Comparison of ENCODE assay signal across 1 cellular context in the genomic region with DNA sequence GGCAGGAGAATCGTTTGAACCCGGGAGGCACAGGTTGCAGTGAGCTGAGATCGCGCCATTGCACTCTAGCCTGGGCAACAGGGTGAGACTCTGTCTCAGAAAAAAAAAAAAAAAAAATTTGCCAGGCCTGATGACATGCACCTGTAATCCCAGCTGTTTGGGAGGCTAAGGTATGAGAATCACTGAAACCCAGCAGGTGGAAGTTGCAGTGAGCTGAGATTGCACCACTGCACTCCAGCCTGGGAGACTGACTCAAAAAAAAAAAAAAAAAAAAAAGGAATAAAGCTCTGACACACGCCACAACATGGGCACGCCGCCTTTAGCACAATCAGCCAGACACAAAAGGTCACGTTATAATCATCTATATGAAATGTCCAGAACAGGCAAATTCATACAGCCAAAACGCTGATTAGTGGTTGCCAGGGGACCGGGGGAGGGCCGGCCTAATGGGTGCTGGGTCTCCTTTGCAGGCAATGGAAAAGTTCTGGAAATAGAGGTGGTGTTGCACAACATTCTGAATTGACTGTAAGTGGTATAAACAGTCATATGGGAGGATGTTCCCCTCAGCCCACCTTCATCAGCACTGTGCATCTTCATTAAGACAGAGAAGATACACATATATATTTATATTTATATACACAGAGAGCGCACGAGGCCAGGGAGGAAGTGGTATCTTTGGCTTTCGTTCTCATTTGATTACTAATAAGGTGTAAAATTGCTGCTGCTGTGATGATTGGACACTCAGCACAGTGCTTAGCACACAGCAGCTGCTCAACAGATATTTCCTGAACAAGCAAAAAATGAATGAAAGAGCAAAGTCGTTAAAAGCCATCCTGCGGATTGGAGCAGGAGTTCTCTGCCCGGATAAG.
TF ChIP-seq lines count a peak whose summit lies in the region.

No MANE protein-coding gene starts in this region.

TF ChIP-seq in WTC11, 78 proteins besides CTCF, POLR2A, EP300 and RAD21 (continued from another document):
- TF ChIP-seq, protein P1, sequence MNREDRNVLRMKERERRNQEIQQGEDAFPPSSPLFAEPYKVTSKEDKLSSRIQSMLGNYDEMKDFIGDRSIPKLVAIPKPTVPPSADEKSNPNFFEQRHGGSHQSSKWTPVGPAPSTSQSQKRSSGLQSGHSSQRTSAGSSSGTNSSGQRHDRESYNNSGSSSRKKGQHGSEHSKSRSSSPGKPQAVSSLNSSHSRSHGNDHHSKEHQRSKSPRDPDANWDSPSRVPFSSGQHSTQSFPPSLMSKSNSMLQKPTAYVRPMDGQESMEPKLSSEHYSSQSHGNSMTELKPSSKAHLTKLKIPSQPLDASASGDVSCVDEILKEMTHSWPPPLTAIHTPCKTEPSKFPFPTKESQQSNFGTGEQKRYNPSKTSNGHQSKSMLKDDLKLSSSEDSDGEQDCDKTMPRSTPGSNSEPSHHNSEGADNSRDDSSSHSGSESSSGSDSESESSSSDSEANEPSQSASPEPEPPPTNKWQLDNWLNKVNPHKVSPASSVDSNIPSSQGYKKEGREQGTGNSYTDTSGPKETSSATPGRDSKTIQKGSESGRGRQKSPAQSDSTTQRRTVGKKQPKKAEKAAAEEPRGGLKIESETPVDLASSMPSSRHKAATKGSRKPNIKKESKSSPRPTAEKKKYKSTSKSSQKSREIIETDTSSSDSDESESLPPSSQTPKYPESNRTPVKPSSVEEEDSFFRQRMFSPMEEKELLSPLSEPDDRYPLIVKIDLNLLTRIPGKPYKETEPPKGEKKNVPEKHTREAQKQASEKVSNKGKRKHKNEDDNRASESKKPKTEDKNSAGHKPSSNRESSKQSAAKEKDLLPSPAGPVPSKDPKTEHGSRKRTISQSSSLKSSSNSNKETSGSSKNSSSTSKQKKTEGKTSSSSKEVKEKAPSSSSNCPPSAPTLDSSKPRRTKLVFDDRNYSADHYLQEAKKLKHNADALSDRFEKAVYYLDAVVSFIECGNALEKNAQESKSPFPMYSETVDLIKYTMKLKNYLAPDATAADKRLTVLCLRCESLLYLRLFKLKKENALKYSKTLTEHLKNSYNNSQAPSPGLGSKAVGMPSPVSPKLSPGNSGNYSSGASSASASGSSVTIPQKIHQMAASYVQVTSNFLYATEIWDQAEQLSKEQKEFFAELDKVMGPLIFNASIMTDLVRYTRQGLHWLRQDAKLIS (CRISPR knock-in tag; IDR thresholded peaks at IDR 0.05; ENCODE audit: borderline replicate concordance): no peak
- TF ChIP-seq NFE2L1 (CRISPR knock-in tag; IDR thresholded peaks at IDR 0.05) (no peak), ZNF219 (CRISPR knock-in tag; IDR thresholded peaks at IDR 0.05; ENCODE audit: borderline replicate concordance) (no peak)
- TF ChIP-seq, protein P2, sequence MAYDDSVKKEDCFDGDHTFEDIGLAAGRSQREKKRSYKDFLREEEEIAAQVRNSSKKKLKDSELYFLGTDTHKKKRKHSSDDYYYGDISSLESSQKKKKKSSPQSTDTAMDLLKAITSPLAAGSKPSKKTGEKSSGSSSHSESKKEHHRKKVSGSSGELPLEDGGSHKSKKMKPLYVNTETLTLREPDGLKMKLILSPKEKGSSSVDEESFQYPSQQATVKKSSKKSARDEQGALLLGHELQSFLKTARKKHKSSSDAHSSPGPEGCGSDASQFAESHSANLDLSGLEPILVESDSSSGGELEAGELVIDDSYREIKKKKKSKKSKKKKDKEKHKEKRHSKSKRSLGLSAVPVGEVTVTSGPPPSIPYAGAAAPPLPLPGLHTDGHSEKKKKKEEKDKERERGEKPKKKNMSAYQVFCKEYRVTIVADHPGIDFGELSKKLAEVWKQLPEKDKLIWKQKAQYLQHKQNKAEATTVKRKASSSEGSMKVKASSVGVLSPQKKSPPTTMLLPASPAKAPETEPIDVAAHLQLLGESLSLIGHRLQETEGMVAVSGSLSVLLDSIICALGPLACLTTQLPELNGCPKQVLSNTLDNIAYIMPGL (CRISPR knock-in tag; IDR thresholded peaks at IDR 0.05): no peak
